ENCODE assay signal across 8 cellular contexts in the genomic region with DNA sequence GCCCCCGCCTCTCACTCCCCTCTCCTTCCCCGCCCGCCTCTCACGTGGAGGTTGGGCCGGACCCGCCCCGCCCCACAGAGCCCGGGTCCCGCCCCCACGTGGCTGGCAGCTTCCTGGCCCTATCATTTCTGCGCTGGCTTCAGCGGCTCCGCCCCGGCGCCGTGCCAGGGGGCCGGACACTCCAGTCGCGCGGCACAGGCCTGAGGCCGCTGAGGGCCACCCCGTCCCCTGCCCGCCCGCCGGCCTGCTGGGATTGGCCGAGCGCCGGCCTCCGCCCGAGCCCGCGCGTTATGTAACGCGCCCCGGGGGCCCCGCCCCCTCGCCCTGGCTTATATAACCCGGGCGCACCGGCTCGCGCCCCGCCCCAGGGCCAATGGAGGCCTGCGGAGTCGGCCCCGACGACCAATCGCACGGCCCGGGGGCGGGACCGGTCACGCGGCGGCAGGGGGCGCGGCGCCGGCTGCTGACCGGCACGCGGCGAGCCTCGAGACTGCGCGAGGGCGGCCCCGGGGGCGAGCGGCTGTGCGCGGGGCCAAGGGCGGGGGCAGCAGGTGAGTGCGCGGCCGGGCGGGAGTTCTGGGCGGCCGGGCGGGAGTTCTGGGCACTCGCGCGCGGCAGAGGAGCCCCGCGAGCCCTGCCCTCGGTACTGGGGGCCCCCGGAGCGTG. TPM values are rescaled to one million over a fixed set of nuclear protein-coding genes. Genes with fewer than 3 reads are reported as not detected.
DNase-seq lines count a peak whose midpoint lies in the region; ATAC-seq and TF ChIP-seq lines count a peak whose summit lies in the region.

A gene (plus strand): TSS at position 466 of the 666 bp plus-strand sequence. CDS start 587 bp downstream, outside the sequence.

- DNase-seq in GM13976 (ENCODE audit: low spot score), result peak; percentile 96
- DNase-seq in NCI-H1417 treated with DMSO at 0.1 percent for 48 hours (lab: John Stamatoyannopoulos, UW), result peak; percentile 81
- DNase-seq in amygdala (lab: John Stamatoyannopoulos, UW), result peak in 55 of 56 donors; percentile 86 to 99 (median 96)
- DNase-seq in left ventricle myocardium inferior, result peak; percentile 98
- peak; percentile 96 for DNase-seq in progenitor cell of endocrine pancreas (ENCODE audit: low spot score, unreplicated experiment)
- DNase-seq in upper lobe of left lung, result peak; percentile 98 to 100

- peaks cover 52% of the 10 kb centered on the region for H3K4me1 ChIP-seq in left ventricle myocardium inferior
- peaks cover 36 to 52% (median 39%) of the 10 kb centered on the region in 4 donors for H3K4me1 ChIP-seq in upper lobe of left lung

- no peaks in the 10 kb centered on the region for H3K9me3 ChIP-seq in left ventricle myocardium inferior (replicated peaks)
- no peaks in the 10 kb centered on the region for H3K9me3 ChIP-seq in upper lobe of left lung

- H3K9me3 Mint-ChIP-seq in T-helper 1 cell treated with Interleukin-12 subunit alpha and Interleukin-12 subunit beta and Interleukin-4 antibody, amounts not matched to agents 30 μg/mL and 1 μg/mL, for 36 hours, result no peaks in the 10 kb centered on the region
- peaks cover 5% of the 10 kb centered on the region for H3K9me3 Mint-ChIP-seq in progenitor cell of endocrine pancreas (ENCODE audit: low read depth)

- H3K4me3 ChIP-seq in left ventricle myocardium inferior, result peak within 1 kb of the TSS; percentile 84
- H3K4me3 ChIP-seq in upper lobe of left lung, result peak within 1 kb of the TSS; percentile 50 to 69 (median 68)

- H3K27me3 ChIP-seq in left ventricle myocardium inferior (ENCODE audit: low read depth) (no peaks in the 10 kb centered on the region), upper lobe of left lung (no peaks in the 10 kb centered on the region)

- peak in 3 of 4 donors; percentile 25 to 84 (median 59) for TF ChIP-seq POLR2A in upper lobe of left lung (IDR thresholded peaks at IDR 0.05)

- TF ChIP-seq CTCF in GM13976 (IDR thresholded peaks at IDR 0.05; ENCODE audit: borderline replicate concordance, control extremely low read depth, extremely low read depth, insufficient read depth, missing control alignments), result no peak
- no peak for TF ChIP-seq CTCF in left ventricle myocardium inferior (IDR thresholded peaks at IDR 0.05; ENCODE audit: borderline replicate concordance)
- TF ChIP-seq CTCF in progenitor cell of endocrine pancreas (IDR thresholded peaks at IDR 0.05; ENCODE audit: unreplicated experiment), result no peak
- TF ChIP-seq CTCF in upper lobe of left lung (IDR thresholded peaks at IDR 0.05), result peak in 2 of 6 experiments; percentile 17 to 23

- peak within 1 kb of the TSS; percentile 68 for H3K27ac Mint-ChIP-seq in T-helper 1 cell treated with Interleukin-12 subunit alpha and Interleukin-12 subunit beta and Interleukin-4 antibody, amounts not matched to agents 30 μg/mL and 1 μg/mL, for 36 hours
- H3K27ac Mint-ChIP-seq in progenitor cell of endocrine pancreas, result peak within 1 kb of the TSS; percentile 80

- peaks cover 4% of the 10 kb centered on the region for H3K36me3 Mint-ChIP-seq in T-helper 1 cell treated with Interleukin-12 subunit alpha and Interleukin-12 subunit beta and Interleukin-4 antibody, amounts not matched to agents 30 μg/mL and 1 μg/mL, for 36 hours (ENCODE audit: low read depth)
- peaks cover 16% of the 10 kb centered on the region for H3K36me3 Mint-ChIP-seq in progenitor cell of endocrine pancreas (ENCODE audit: insufficient read depth)

- peaks cover 55% of the 10 kb centered on the region for H3K36me3 ChIP-seq in left ventricle myocardium inferior
- H3K36me3 ChIP-seq in upper lobe of left lung, result peaks cover 0 to 32% (median 18%) of the 10 kb centered on the region in 4 donors

- intact Hi-C loops in left ventricle myocardium inferior (cut with micrococcal nuclease), result no loop called here

- peak; percentile 86 for ATAC-seq in HG02763 (IDR thresholded peaks at IDR 0.05; ENCODE audit: unreplicated experiment)
- peak; percentile 97 to 98 for ATAC-seq in upper lobe of left lung (ENCODE audit: low FRiP score in 2 of 2)

- peaks cover 11% of the 10 kb centered on the region for H3K27me3 Mint-ChIP-seq in T-helper 1 cell treated with Interleukin-12 subunit alpha and Interleukin-12 subunit beta and Interleukin-4 antibody, amounts not matched to agents 30 μg/mL and 1 μg/mL, for 36 hours (ENCODE audit: low read depth)
- H3K27me3 Mint-ChIP-seq in progenitor cell of endocrine pancreas, result peaks cover 6% of the 10 kb centered on the region

- TF ChIP-seq EP300 in upper lobe of left lung (IDR thresholded peaks at IDR 0.05), result no peak

- peaks cover 17% of the 10 kb centered on the region for H3K4me1 Mint-ChIP-seq in T-helper 1 cell treated with Interleukin-12 subunit alpha and Interleukin-12 subunit beta and Interleukin-4 antibody, amounts not matched to agents 30 μg/mL and 1 μg/mL, for 36 hours (ENCODE audit: low read depth)
- H3K4me1 Mint-ChIP-seq in progenitor cell of endocrine pancreas (ENCODE audit: low read depth), result no peaks in the 10 kb centered on the region

- 2% methylated on average over 20 of the region's 90 CpGs; no CpG with 5 or more reads in 1 of the 2 donors for WGBS in upper lobe of left lung, 2 donors

- H3K27ac ChIP-seq in left ventricle myocardium inferior (replicated peaks), result peak within 1 kb of the TSS; percentile 94
- H3K27ac ChIP-seq in upper lobe of left lung, result peak within 1 kb of the TSS; percentile 88 to 94 (median 92)

- in situ Hi-C loops in GM13976 (cut with MboI; ENCODE audit: low sequenced_read_pairs, unreplicated experiment), result no loop called here

- peak within 1 kb of the TSS; percentile 61 for H3K4me3 Mint-ChIP-seq in T-helper 1 cell treated with Interleukin-12 subunit alpha and Interleukin-12 subunit beta and Interleukin-4 antibody, amounts not matched to agents 30 μg/mL and 1 μg/mL, for 36 hours
- peak within 1 kb of the TSS; percentile 79 for H3K4me3 Mint-ChIP-seq in progenitor cell of endocrine pancreas (ENCODE audit: low read depth)

RNA-seq across cellular contexts. Expression of the gene that starts here (rescaled TPM):
- total RNA-seq in left ventricle myocardium inferior (12.5 TPM), progenitor cell of endocrine pancreas (2.6 and 2.9 TPM in 2 replicates), upper lobe of left lung (10 to 100 TPM; 20.1 to 43.0 (median 26.9) TPM)

Comparison
In these comparisons a context has a peak if more than half of its experiments do, and no peak if none do; other contexts are left out.
1. Peak in every context shown above with its lines: DNase-seq, ATAC-seq, H3K4me3 ChIP-seq and H3K27ac ChIP-seq.